In the genomic region with DNA sequence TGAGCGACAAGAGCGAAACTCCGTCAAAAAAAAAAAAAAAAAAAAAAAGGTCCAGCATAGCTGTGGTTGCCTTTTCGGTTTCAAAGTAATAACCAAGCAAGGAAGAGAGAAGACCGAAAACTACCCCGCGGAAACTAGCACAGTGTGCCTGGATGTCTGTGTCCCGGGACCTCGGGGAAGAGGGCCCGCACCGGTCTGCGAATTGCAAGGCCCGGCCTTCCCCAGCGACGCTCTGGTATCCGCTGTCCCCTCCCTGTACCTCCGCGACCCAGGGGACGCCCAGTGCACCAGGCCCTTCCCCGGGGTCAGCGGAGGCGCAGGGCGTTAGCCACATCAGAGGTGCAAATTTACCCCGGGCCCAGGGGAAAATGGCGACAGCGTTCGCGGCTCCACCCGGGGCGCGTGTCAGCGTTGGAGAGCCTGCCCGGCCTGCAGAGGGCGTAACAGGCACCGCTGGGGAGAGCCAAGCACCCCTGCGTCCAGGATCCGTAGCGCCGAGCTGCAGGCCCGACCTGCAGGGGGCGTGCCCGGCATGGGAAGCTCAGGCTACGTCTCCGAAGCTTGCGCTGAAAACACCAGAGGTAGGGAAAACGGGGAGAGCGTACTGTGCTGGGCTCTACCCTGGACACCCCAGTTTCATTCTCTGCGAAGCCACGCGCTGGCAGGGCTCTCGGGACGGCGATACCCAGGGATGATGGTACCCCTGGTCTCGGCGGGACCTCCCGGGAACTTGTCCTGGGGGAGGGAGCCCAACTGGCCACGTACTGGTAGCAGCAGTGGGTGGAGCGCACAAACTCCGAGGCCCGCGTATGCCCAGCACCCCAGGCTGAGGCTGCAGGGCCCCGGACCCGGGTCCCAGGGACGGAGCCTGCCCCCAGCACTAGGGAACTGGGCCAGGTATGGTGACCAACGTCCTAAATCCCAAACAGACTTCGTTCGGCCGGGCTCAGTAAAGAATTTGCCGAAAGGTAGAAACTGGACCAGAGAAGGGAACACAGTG, we compare ENCODE assay signal across 9 cellular contexts. TPM values are rescaled to one million over a fixed set of nuclear protein-coding genes. Genes with fewer than 3 reads are reported as not detected.
DNase-seq lines count a peak whose midpoint lies in the region; ATAC-seq, FAIRE-seq and TF ChIP-seq lines count a peak whose summit lies in the region.
"Had no signal": no experiment of that assay in that cellular context is flagged by ENCODE, and none has a peak within 500 bp of the region (broad histone marks: within the 10 kb centered on the region; RNA-seq: fewer than 3 reads in every experiment).

No MANE protein-coding gene starts in this region.

- H3K27ac Mint-ChIP-seq in stimulated activated naive B cell treated with anti-CD40 and anti-IgM and Interleukin-4, amounts not matched to agents 10 μg/mL and 1 μg/mL and 100 μg/mL, for 72 hours: peak overlapping the region; percentile 67
- no peak overlapping the region for H3K27ac Mint-ChIP-seq in stimulated activated effector memory CD8-positive, alpha-beta T cell treated with anti-CD3 and anti-CD28 coated beads, Interleukin-12 subunit alpha, Interleukin-12 subunit beta, amount 100 ng/mL, for 72 hours
- H3K27ac Mint-ChIP-seq: natural killer cell had no signal

- H3K36me3 Mint-ChIP-seq in stimulated activated naive B cell treated with anti-CD40 and anti-IgM and Interleukin-4, amounts not matched to agents 10 μg/mL and 1 μg/mL and 100 μg/mL, for 72 hours: peaks cover 3 to 5% of the 10 kb centered on the region in 2 donors
- H3K36me3 Mint-ChIP-seq in stimulated activated effector memory CD8-positive, alpha-beta T cell treated with anti-CD3 and anti-CD28 coated beads, Interleukin-12 subunit alpha, Interleukin-12 subunit beta, amount 100 ng/mL, for 72 hours: no peaks in the 10 kb centered on the region
- H3K36me3 Mint-ChIP-seq: natural killer cell had no signal

- peaks cover 11 to 15% of the 10 kb centered on the region in 2 donors for H3K4me1 Mint-ChIP-seq in stimulated activated naive B cell treated with anti-CD40 and anti-IgM and Interleukin-4, amounts not matched to agents 10 μg/mL and 1 μg/mL and 100 μg/mL, for 72 hours
- peaks cover 15% of the 10 kb centered on the region for H3K4me1 Mint-ChIP-seq in stimulated activated effector memory CD8-positive, alpha-beta T cell treated with anti-CD3 and anti-CD28 coated beads, Interleukin-12 subunit alpha, Interleukin-12 subunit beta, amount 100 ng/mL, for 72 hours

- POLR2A ChIA-PET in HEK293T (lab: Yijun Ruan, JAX): no interaction called here

- H3K9me3 Mint-ChIP-seq in stimulated activated naive B cell treated with anti-CD40 and anti-IgM and Interleukin-4, amounts not matched to agents 10 μg/mL and 1 μg/mL and 100 μg/mL, for 72 hours: peaks cover 2 to 3% of the 10 kb centered on the region in 2 donors
- H3K9me3 Mint-ChIP-seq in stimulated activated effector memory CD8-positive, alpha-beta T cell treated with anti-CD3 and anti-CD28 coated beads, Interleukin-12 subunit alpha, Interleukin-12 subunit beta, amount 100 ng/mL, for 72 hours: peaks cover 2% of the 10 kb centered on the region

- H3K27ac ChIP-seq in kidney (ENCODE audit: low read depth in 2 of 2, low read length in 2 of 2): no peak overlapping the region

- no peaks in the 10 kb centered on the region for H3K9me3 ChIP-seq in kidney (ENCODE audit: control insufficient read depth in 1 of 2, low read length in 2 of 2)

- TF ChIP-seq CTCF in bronchial epithelial cell (IDR thresholded peaks at IDR 0.05; ENCODE audit: insufficient read depth, low read length, severe bottlenecking): peak; percentile 64
- TF ChIP-seq CTCF in kidney (IDR thresholded peaks at IDR 0.05; ENCODE audit: borderline replicate concordance, extremely low read depth, insufficient read depth): no peak

- peaks cover 43% of the 10 kb centered on the region for H3K27me3 ChIP-seq in bronchial epithelial cell (ENCODE audit: control insufficient read depth, insufficient read depth, low read length)

- peak overlapping the region in 1 of 2 donors; percentile 43 for H3K4me3 Mint-ChIP-seq in stimulated activated naive B cell treated with anti-CD40 and anti-IgM and Interleukin-4, amounts not matched to agents 10 μg/mL and 1 μg/mL and 100 μg/mL, for 72 hours
- no peak overlapping the region for H3K4me3 Mint-ChIP-seq in stimulated activated effector memory CD8-positive, alpha-beta T cell treated with anti-CD3 and anti-CD28 coated beads, Interleukin-12 subunit alpha, Interleukin-12 subunit beta, amount 100 ng/mL, for 72 hours
- H3K4me3 Mint-ChIP-seq: natural killer cell had no signal

- FAIRE-seq in bronchial epithelial cell (lab: Jason Lieb, UNC) (no peak), kidney (lab: Jason Lieb, UNC) (no peak)

- peaks cover 5 to 6% of the 10 kb centered on the region in 2 donors for H3K4me1 ChIP-seq in kidney (ENCODE audit: control insufficient read depth in 1 of 2, insufficient read depth in 1 of 2, low read depth in 1 of 2, low read length in 2 of 2)

- peaks cover 79 to 94% of the 10 kb centered on the region in 2 donors for H3K27me3 Mint-ChIP-seq in stimulated activated naive B cell treated with anti-CD40 and anti-IgM and Interleukin-4, amounts not matched to agents 10 μg/mL and 1 μg/mL and 100 μg/mL, for 72 hours

- no peak overlapping the region for H3K9ac ChIP-seq in kidney (ENCODE audit: low read length in 2 of 2)

- CTCF ChIA-PET in HEK293T (lab: Yijun Ruan, JAX): interaction anchor here (0.6 kb wide), 1 partner anchor 571 kb away, joined by 3 read pairs; no protein-coding TSS in a partner anchor

- DNase-seq in activated CD4-positive, alpha-beta T cell treated with anti-CD3 and anti-CD28 coated beads for 48 hours: peak; percentile 51
- DNase-seq in activated CD4-positive, alpha-beta T cell treated with anti-CD3 and anti-CD28 coated beads, Interleukin-2, amount 50 U/mL, for 48 hours: no peak
- DNase-seq in bronchial epithelial cell (ENCODE audit: low read depth) (no peak), kidney (peak; percentile 75), DMS114 treated with DMSO at 0.1 percent for 48 hours (lab: John Stamatoyannopoulos, UW; ENCODE audit: unreplicated experiment) (no peak), HEK293T (ENCODE audit: extremely low spot score) (no peak)
- DNase-seq in stimulated activated naive B cell treated with anti-CD40 and anti-IgM and Interleukin-4, amounts not matched to agents 10 μg/mL and 1 μg/mL and 100 μg/mL, for 72 hours: no peak
- DNase-seq in stimulated activated effector memory CD8-positive, alpha-beta T cell treated with anti-CD3 and anti-CD28 coated beads, Interleukin-12 subunit alpha, Interleukin-12 subunit beta, amount 100 ng/mL, for 72 hours (ENCODE audit: low spot score in 2 of 2): no peak
- DNase-seq: natural killer cell had no signal

- no peak overlapping the region for H3K4me3 ChIP-seq in bronchial epithelial cell (ENCODE audit: low read depth, low read length)
- H3K4me3 ChIP-seq in kidney (ENCODE audit: low read length in 2 of 2): no peak overlapping the region

- intact Hi-C loops in kidney (cut with DNase I): no loop called here

- ATAC-seq in stimulated activated naive B cell treated with anti-CD40 and anti-IgM and Interleukin-4, amounts not matched to agents 10 μg/mL and 1 μg/mL and 100 μg/mL, for 72 hours (replicated peaks): no peak
- no peak for ATAC-seq in stimulated activated effector memory CD8-positive, alpha-beta T cell treated with anti-CD3 and anti-CD28 coated beads, Interleukin-12 subunit alpha, Interleukin-12 subunit beta, amount 100 ng/mL, for 72 hours
- ATAC-seq: natural killer cell had no signal

- no peaks in the 10 kb centered on the region for H3K36me3 ChIP-seq in bronchial epithelial cell (ENCODE audit: control insufficient read depth, insufficient read depth, low read length)
- no peaks in the 10 kb centered on the region for H3K36me3 ChIP-seq in kidney (ENCODE audit: control insufficient read depth in 1 of 2, insufficient read depth in 2 of 2, low read length in 2 of 2)

TF ChIP-seq in HEK293T, 16 proteins besides CTCF, POLR2A, EP300 and RAD21:
- TF ChIP-seq FOXM1 (IDR thresholded peaks at IDR 0.05; ENCODE audit: borderline replicate concordance) (no peak), ELF4 (IDR thresholded peaks at IDR 0.05) (no peak), HDGF (IDR thresholded peaks at IDR 0.05; ENCODE audit: borderline replicate concordance) (no peak)

RNA-seq across cellular contexts. Expression of gene NKX6-1, which starts 16.2 kb away (rescaled TPM):
- total RNA-seq in bronchial epithelial cell (not detected in 2 replicates), kidney (0.35 TPM)
- polyA plus RNA-seq in kidney (ENCODE audit: insufficient read depth, low read depth, low replicate concordance): not detected
- total RNA-seq: natural killer cell had no signal

Comparison
In these comparisons a context has a peak if more than half of its experiments do, and no peak if none do; other contexts are left out.
1. DNase-seq: peak in activated CD4-positive, alpha-beta T cell treated with anti-CD3 and anti-CD28 coated beads for 48 hours (single experiment) and kidney (single experiment); none in activated CD4-positive, alpha-beta T cell treated with anti-CD3 and anti-CD28 coated beads, Interleukin-2, amount 50 U/mL, for 48 hours (0 of 2), bronchial epithelial cell (single experiment), stimulated activated naive B cell treated with anti-CD40 and anti-IgM and Interleukin-4, amounts not matched to agents 10 μg/mL and 1 μg/mL and 100 μg/mL, for 72 hours (single experiment), DMS114 treated with DMSO at 0.1 percent for 48 hours (single experiment), stimulated activated effector memory CD8-positive, alpha-beta T cell treated with anti-CD3 and anti-CD28 coated beads, Interleukin-12 subunit alpha, Interleukin-12 subunit beta, amount 100 ng/mL, for 72 hours (0 of 2) and HEK293T (single experiment).